22 cellular contexts compared by ENCODE assay signal in the genomic region with DNA sequence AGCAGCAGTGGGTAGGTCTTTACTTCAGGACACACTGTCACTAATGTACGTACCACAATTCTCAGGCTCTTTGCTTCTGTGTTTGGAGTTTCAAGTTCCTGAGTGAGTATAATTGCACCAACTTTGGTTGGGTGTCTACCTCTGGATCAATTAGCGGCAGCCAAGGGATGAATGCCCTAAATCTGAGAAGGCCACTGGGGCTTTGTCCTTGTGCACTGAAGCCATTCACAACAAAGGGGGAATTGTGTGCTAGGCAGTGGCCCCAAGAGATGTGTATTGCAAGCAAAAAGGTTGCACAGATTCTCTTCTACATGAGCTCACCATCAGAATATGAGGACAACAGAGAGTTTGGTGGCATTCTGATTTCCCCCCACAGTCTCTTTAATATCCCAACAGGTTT. TPM values are rescaled to one million over a fixed set of nuclear protein-coding genes. Genes with fewer than 3 reads are reported as not detected.
"Had no signal": no experiment of that assay in that cellular context is flagged by ENCODE, and none has a peak within 500 bp of the region (broad histone marks: within the 10 kb centered on the region; RNA-seq: fewer than 3 reads in every experiment).

No MANE protein-coding gene starts in this region.

- H3K36me3 ChIP-seq: MG63 had no signal

- DNase-seq: IMR-90, Karpas-422, KG1, MG63, NCI-H1092 treated with DMSO at 0.1 percent for 48 hours, NCI-H1436, NCI-H187, NCI-H2029, NCI-H2081 treated with DMSO at 0.1 percent for 48 hours, NCI-H2227 treated with DMSO at 0.1 percent for 48 hours, NCI-H524, NCI-H526 treated with DMSO at 0.1 percent for 48 hours, NCI-H774, PC-3, SHP77 had no signal

- H3K4me3 ChIP-seq: MG63 had no signal

- H3K9me3 ChIP-seq: MG63 had no signal

- ATAC-seq: HepG2, Panc1, PC-3, SK-N-SH treated with all-trans-retinoic acid at 6 μM for 48 hours had no signal

- H3K27ac ChIP-seq: RWPE1 had no signal

RNA-seq across cellular contexts. Expression of gene PHF24, which starts 3.9 kb away (rescaled TPM):
- total RNA-seq: HepG2, HT1080, IMR-90, NCI-H460, OCI-LY7, PC-3 had no signal
